ENCODE assay signal across 14 cellular contexts in the genomic region with DNA sequence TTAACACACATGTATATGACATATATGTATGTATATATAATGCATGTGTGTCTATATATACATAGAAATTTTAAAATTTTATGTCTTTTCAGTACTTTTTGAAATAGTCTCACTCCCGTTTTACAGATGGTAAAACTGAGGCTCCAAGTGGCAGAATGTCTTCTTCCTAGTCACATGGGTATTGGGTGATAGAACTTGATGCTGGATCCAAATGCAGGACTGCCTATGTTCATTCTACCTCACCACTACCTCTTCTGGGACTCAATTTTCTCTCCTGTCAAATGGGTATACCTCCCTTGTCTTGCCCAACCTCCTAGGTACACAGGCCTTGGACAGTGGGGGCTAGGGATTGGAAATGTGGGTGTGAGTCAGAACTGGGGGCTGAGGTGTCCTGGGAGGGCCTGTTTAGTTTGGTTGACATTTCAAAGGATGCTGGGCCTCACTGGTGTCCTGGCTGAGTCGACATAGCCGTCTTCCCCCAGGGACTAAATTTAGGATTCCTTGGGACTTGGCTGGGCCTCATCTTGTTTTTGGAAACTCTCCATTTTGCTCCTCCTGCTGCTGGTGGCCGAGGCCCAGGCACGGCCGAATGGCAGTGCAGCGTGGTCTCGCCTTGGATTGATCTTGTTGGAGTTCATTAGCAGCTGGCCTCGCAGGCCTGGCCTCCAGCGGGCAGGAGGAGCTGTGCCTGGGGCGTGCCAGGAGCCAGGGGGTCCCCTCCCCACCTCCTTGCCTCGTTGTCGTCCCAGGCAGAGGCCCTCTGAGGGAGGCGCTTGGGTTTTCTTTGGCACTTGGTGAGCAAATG. TPM values are rescaled to one million over a fixed set of nuclear protein-coding genes. Genes with fewer than 3 reads are reported as not detected.
A peak's percentile ranks its signal among the peaks of the same experiment; 100 is the strongest.
DNase-seq lines count a peak whose midpoint lies in the region; ATAC-seq and TF ChIP-seq lines count a peak whose summit lies in the region.
"Had no signal": no experiment of that assay in that cellular context is flagged by ENCODE, and none has a peak within 500 bp of the region (broad histone marks: within the 10 kb centered on the region; RNA-seq: fewer than 3 reads in every experiment).

No MANE protein-coding gene starts in this region.

- H3K79me1 ChIP-seq in H9 (ENCODE audit: insufficient read depth, low read depth, low read length, poor library complexity, severe bottlenecking): no peaks in the 10 kb centered on the region

- no peak overlapping the region for H4K91ac ChIP-seq in H9 (ENCODE audit: insufficient read length, low read depth, low read length)

- no peak overlapping the region for H4K8ac ChIP-seq in H9 (replicated peaks; ENCODE audit: insufficient read length, low read depth, low read length)

- H3K9me3 ChIP-seq in H9 (ENCODE audit: control insufficient read depth, low read depth, low read length) (no peaks in the 10 kb centered on the region), esophagus (ENCODE audit: control insufficient read depth in 2 of 2, insufficient read depth in 1 of 2, low read depth in 1 of 2, low read length in 1 of 2) (no peaks in the 10 kb centered on the region), skeletal muscle tissue (ENCODE audit: control insufficient read depth in 3 of 3, low read length in 3 of 3) (no peaks in the 10 kb centered on the region)
- H3K9me3 ChIP-seq: Caco-2, SJSA1 had no signal

- H3K56ac ChIP-seq in H9 (ENCODE audit: insufficient read length, low read depth, low read length): no peak overlapping the region

- H3K9ac ChIP-seq in H9 (ENCODE audit: extremely low read depth, insufficient read length, low read length) (no peak overlapping the region), skeletal muscle tissue (ENCODE audit: low read depth in 1 of 3, low read length in 3 of 3) (no peak overlapping the region)

- peak overlapping the region; percentile 46 for H3K18ac ChIP-seq in H9 (ENCODE audit: insufficient read length, low read depth, low read length)

- no peak overlapping the region for H2BK5ac ChIP-seq in H9 (ENCODE audit: insufficient read length, low read length)

- H3K4me3 ChIP-seq in esophagus (ENCODE audit: low read depth in 1 of 2, low read length in 2 of 2): no peak overlapping the region
- H3K4me3 ChIP-seq in skeletal muscle tissue (ENCODE audit: low read length in 3 of 3): no peak overlapping the region
- H3K4me3 ChIP-seq: SJSA1 had no signal

- H2BK12ac ChIP-seq in H9 (ENCODE audit: insufficient read length, low read depth, low read length): no peak overlapping the region

- H3K27ac ChIP-seq in H9 (ENCODE audit: insufficient read length, low read depth, low read length) (no peak overlapping the region), esophagus (ENCODE audit: low read depth in 2 of 2, low read length in 1 of 2) (peak overlapping the region; percentile 54 to 81), skeletal muscle tissue (ENCODE audit: low read depth, low read length) (peak overlapping the region; percentile 26)
- H3K27ac ChIP-seq: foreskin keratinocyte, SJSA1 had no signal

- H3K79me2 ChIP-seq in H9 (ENCODE audit: insufficient read depth, low read length): no peaks in the 10 kb centered on the region

- H3K4me1 ChIP-seq in H9 (ENCODE audit: insufficient read depth, low read length): peaks cover 3% of the 10 kb centered on the region; the same call in 1 of the 2 replicates
- no peaks in the 10 kb centered on the region for H3K4me1 ChIP-seq in esophagus (ENCODE audit: control insufficient read depth in 2 of 2, insufficient read depth in 2 of 2, low read length in 1 of 2)
- peaks cover 0 to 8% (median 6%) of the 10 kb centered on the region in 3 donors for H3K4me1 ChIP-seq in skeletal muscle tissue (ENCODE audit: control insufficient read depth in 3 of 3, insufficient read depth in 3 of 3, low read length in 3 of 3)
- H3K4me1 ChIP-seq: Caco-2, foreskin keratinocyte, SJSA1 had no signal

- H3K23ac ChIP-seq in H9 (ENCODE audit: insufficient read length, low read depth, low read length): no peak overlapping the region

- H4K20me1 ChIP-seq in H9 (ENCODE audit: control insufficient read depth, insufficient read depth, insufficient read length): no peaks in the 10 kb centered on the region

- H3K14ac ChIP-seq in H9 (ENCODE audit: insufficient read depth, low read length): no peak overlapping the region

- no peak overlapping the region for H3K4me3 Mint-ChIP-seq in H9
- H3K4me3 Mint-ChIP-seq: activated CD4-positive, alpha-beta memory T cell treated with anti-CD3 and anti-CD28 coated beads, Interleukin-2, amount 10 ng/mL, durations not matched to agents 7 days and 5 days; immature natural killer cell had no signal

- WGBS in H9 (ENCODE audit: extremely low coverage, insufficient read length, low lambda C conversion rate): no CpG with 5 or more reads among the region's 14 CpGs
- 53 to 72% methylated on average over 14 of the region's 14 CpGs for WGBS in esophagus, 2 donors

- no peak overlapping the region for H2BK15ac ChIP-seq in H9 (ENCODE audit: low read depth, low read length)

- DNase-seq in H9 (no peak), medulla oblongata (ENCODE audit: extremely low spot score) (peak; percentile 55), hippocampal formation (lab: John Stamatoyannopoulos, UW) (no peak)
- DNase-seq: activated CD4-positive, alpha-beta memory T cell treated with anti-CD3 and anti-CD28 coated beads, Interleukin-2, amount 10 ng/mL, durations not matched to agents 7 days and 5 days; Caco-2; foreskin keratinocyte; immature natural killer cell; stimulated activated CD4-positive, alpha-beta T cell treated with anti-CD3 and anti-CD28 coated beads, Interleukin-4, amount 100 ng/mL, for 1 hour had no signal

- no peaks in the 10 kb centered on the region for H3K27me3 Mint-ChIP-seq in H9 (ENCODE audit: low read depth)
- H3K27me3 Mint-ChIP-seq: activated CD4-positive, alpha-beta memory T cell treated with anti-CD3 and anti-CD28 coated beads, Interleukin-2, amount 10 ng/mL, durations not matched to agents 7 days and 5 days had no signal

- H3K36me3 ChIP-seq in esophagus (ENCODE audit: control insufficient read depth in 2 of 2, insufficient read depth in 2 of 2, low read length in 1 of 2): peaks cover 0 to 3% of the 10 kb centered on the region in 2 donors
- H3K36me3 ChIP-seq in skeletal muscle tissue (ENCODE audit: control insufficient read depth in 3 of 3, insufficient read depth in 3 of 3, low read length in 3 of 3): no peaks in the 10 kb centered on the region
- H3K36me3 ChIP-seq: SJSA1 had no signal

- no peak overlapping the region for H2AK5ac ChIP-seq in H9 (ENCODE audit: insufficient read length, low read length)

- no peak overlapping the region for H2AFZ ChIP-seq in H9 (ENCODE audit: low read length)

- peaks cover 0 to 5% (median 3%) of the 10 kb centered on the region in 3 experiments; a peak in 2 of 7 replicates for H3K36me3 Mint-ChIP-seq in H9 (ENCODE audit: insufficient read depth in 1 of 3, low read depth in 3 of 3)

- ATAC-seq in GM18907 (IDR thresholded peaks at IDR 0.05; ENCODE audit: unreplicated experiment): no peak
- no peak for ATAC-seq in GM21515 (IDR thresholded peaks at IDR 0.05; ENCODE audit: unreplicated experiment)
- no peak for ATAC-seq in HG03469 (IDR thresholded peaks at IDR 0.05; ENCODE audit: unreplicated experiment)
- ATAC-seq: foreskin keratinocyte had no signal

- no peak overlapping the region for H3K4ac ChIP-seq in H9 (ENCODE audit: low read depth, low read length)

- no peak overlapping the region for H3T11ph ChIP-seq in H9 (ENCODE audit: low read length)

- no peak overlapping the region for H4K5ac ChIP-seq in H9 (ENCODE audit: insufficient read length, low read depth, low read length)

- peaks cover 13 to 20% of the 10 kb centered on the region in 2 experiments for H3K4me1 Mint-ChIP-seq in H9
- H3K4me1 Mint-ChIP-seq: activated CD4-positive, alpha-beta memory T cell treated with anti-CD3 and anti-CD28 coated beads, Interleukin-2, amount 10 ng/mL, durations not matched to agents 7 days and 5 days had no signal

- H3K4me2 ChIP-seq in H9 (ENCODE audit: insufficient read depth, insufficient read length, low read length): no peak overlapping the region

- H3K27me3 ChIP-seq in H9 (ENCODE audit: insufficient read depth, low read length): no peaks in the 10 kb centered on the region
- H3K27me3 ChIP-seq in esophagus (ENCODE audit: control insufficient read depth in 1 of 2, insufficient read depth in 2 of 2, low read length in 2 of 2): no peaks in the 10 kb centered on the region
- H3K27me3 ChIP-seq in skeletal muscle tissue (ENCODE audit: control insufficient read depth in 3 of 3, insufficient read depth in 3 of 3, low read length in 3 of 3): no peaks in the 10 kb centered on the region
- H3K27me3 ChIP-seq: foreskin keratinocyte, SJSA1 had no signal

- no peak overlapping the region for H3K27ac Mint-ChIP-seq in H9
- H3K27ac Mint-ChIP-seq: activated CD4-positive, alpha-beta memory T cell treated with anti-CD3 and anti-CD28 coated beads, Interleukin-2, amount 10 ng/mL, durations not matched to agents 7 days and 5 days; immature natural killer cell had no signal

- H2BK120ac ChIP-seq in H9 (ENCODE audit: low read depth, low read length, poor library complexity, severe bottlenecking): no peak overlapping the region

- H3K9me3 Mint-ChIP-seq in H9: no peaks in the 10 kb centered on the region
- H3K9me3 Mint-ChIP-seq: activated CD4-positive, alpha-beta memory T cell treated with anti-CD3 and anti-CD28 coated beads, Interleukin-2, amount 10 ng/mL, durations not matched to agents 7 days and 5 days; immature natural killer cell had no signal

- no peak overlapping the region for H2BK20ac ChIP-seq in H9 (ENCODE audit: low read depth, low read length, poor library complexity, severe bottlenecking)

- no peaks in the 10 kb centered on the region for H3K23me2 ChIP-seq in H9 (ENCODE audit: insufficient read length, low read depth, low read length, poor library complexity, severe bottlenecking)

- TF ChIP-seq CTCF in H9 (conservative IDR thresholded peaks at IDR 0.05): no peak

RNA-seq across cellular contexts. Expression of a gene that starts 26.0 kb away (rescaled TPM):
- total RNA-seq in H9 (2021) (1.9 and 3.7 TPM in 2 replicates), skeletal muscle tissue (2.1 TPM)
- 1 to 10 TPM; 1.1 to 2.0 TPM for polyA plus RNA-seq in esophagus
- polyA plus RNA-seq: immature natural killer cell had no signal
